2 cellular contexts compared by ENCODE assay signal in the genomic region with DNA sequence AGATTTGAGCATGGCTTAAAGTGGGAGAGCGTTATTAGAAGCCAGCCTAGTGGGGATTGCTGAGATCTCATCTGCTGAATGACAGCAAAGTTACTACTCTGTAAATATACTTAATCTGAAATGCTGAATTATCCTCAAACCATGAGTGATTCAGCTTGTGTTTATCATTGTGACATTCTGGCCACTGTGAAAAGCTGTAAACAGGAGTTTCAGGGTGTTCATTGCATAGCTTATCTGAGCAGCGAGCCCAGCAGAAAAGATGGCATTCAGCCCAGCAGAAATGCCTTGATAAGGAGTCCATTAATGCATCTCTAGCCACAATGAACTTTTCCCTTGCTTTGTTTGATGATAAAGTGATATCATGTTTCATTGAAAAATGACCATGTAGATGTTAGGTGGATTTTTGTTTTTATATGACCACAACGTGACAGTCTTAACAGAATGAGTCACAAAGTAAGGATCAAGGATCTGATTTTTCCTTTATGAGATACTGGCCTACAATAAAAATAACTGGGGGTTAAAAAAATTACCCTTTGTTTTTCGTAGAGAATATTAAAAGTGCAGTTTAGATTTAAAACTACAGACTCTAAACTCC.
TF ChIP-seq lines count a peak whose summit lies in the region.

No MANE protein-coding gene starts in this region.

TF ChIP-seq in HEK293, 187 proteins besides CTCF, POLR2A, EP300 and RAD21 (continued from another document and continues in another):
- no peak for TF ChIP-seq ZNF473 (tag by site-specific recombination; IDR thresholded peaks at IDR 0.05)
- peak; percentile 100 for TF ChIP-seq ZEB2 (tag by site-specific recombination; IDR thresholded peaks at IDR 0.05)
- TF ChIP-seq ZNF623 (tag by site-specific recombination; IDR thresholded peaks at IDR 0.05) = peak; percentile 55
- TF ChIP-seq ZNF548 (tag by site-specific recombination; IDR thresholded peaks at IDR 0.05) = no peak
- peak; percentile 99 for TF ChIP-seq ZXDB (tag by site-specific recombination; IDR thresholded peaks at IDR 0.05)
- TF ChIP-seq ZNF274 (IDR thresholded peaks at IDR 0.05; ENCODE audit: low read length) = no peak
- no peak for TF ChIP-seq ZNF274 (tag by site-specific recombination; IDR thresholded peaks at IDR 0.05; ENCODE audit: borderline replicate concordance)
- TF ChIP-seq ZNF544 (tag by site-specific recombination; IDR thresholded peaks at IDR 0.05) = no peak
- peak; percentile 87; the same call in 1 of the 2 replicates for TF ChIP-seq ZNF302 (tag by site-specific recombination; IDR thresholded peaks at IDR 0.05; ENCODE audit: low read depth)
- TF ChIP-seq KLF1 (tag by site-specific recombination; IDR thresholded peaks at IDR 0.05) = peak; percentile 89
- no peak for TF ChIP-seq ZNF16 (tag by site-specific recombination; IDR thresholded peaks at IDR 0.05; ENCODE audit: low read depth)
- TF ChIP-seq GLIS2 (tag by site-specific recombination; IDR thresholded peaks at IDR 0.05) = 0 out of 2 replicates have a peak, but pooled peaks have one; percentile 26
- no peak for TF ChIP-seq ZNF114 (tag by site-specific recombination; IDR thresholded peaks at IDR 0.05)
- peak; percentile 93; the same call in 1 of the 2 replicates for TF ChIP-seq ZNF660 (tag by site-specific recombination; IDR thresholded peaks at IDR 0.05)
- no peak for TF ChIP-seq ZNF169 (tag by site-specific recombination; IDR thresholded peaks at IDR 0.05)
- TF ChIP-seq, protein P1, sequence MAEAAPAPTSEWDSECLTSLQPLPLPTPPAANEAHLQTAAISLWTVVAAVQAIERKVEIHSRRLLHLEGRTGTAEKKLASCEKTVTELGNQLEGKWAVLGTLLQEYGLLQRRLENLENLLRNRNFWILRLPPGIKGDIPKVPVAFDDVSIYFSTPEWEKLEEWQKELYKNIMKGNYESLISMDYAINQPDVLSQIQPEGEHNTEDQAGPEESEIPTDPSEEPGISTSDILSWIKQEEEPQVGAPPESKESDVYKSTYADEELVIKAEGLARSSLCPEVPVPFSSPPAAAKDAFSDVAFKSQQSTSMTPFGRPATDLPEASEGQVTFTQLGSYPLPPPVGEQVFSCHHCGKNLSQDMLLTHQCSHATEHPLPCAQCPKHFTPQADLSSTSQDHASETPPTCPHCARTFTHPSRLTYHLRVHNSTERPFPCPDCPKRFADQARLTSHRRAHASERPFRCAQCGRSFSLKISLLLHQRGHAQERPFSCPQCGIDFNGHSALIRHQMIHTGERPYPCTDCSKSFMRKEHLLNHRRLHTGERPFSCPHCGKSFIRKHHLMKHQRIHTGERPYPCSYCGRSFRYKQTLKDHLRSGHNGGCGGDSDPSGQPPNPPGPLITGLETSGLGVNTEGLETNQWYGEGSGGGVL (tag by site-specific recombination; IDR thresholded peaks at IDR 0.05) = peak; percentile 59
- no peak for TF ChIP-seq ZNF211 (tag by site-specific recombination; IDR thresholded peaks at IDR 0.05; ENCODE audit: low read depth)
- TF ChIP-seq ZNF155 (tag by site-specific recombination; IDR thresholded peaks at IDR 0.05) = no peak
- TF ChIP-seq, protein P2, sequence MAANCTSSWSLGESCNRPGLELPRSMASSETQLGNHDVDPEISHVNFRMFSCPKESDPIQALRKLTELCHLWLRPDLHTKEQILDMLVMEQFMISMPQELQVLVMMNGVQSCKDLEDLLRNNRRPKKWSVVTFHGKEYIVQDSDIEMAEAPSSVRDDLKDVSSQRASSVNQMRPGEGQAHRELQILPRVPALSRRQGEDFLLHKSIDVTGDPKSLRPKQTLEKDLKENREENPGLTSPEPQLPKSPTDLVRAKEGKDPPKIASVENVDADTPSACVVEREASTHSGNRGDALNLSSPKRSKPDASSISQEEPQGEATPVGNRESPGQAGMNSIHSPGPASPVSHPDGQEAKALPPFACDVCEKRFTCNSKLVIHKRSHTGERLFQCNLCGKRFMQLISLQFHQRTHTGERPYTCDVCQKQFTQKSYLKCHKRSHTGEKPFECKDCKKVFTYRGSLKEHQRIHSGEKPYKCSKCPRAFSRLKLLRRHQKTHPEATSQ (tag by site-specific recombination; IDR thresholded peaks at IDR 0.05) = no peak; the same call in 1 of the 2 replicates
- 0 out of 2 replicates have a peak, but pooled peaks have one; percentile 41 for TF ChIP-seq ZBTB20 (tag by site-specific recombination; IDR thresholded peaks at IDR 0.05)
- TF ChIP-seq, protein P3, sequence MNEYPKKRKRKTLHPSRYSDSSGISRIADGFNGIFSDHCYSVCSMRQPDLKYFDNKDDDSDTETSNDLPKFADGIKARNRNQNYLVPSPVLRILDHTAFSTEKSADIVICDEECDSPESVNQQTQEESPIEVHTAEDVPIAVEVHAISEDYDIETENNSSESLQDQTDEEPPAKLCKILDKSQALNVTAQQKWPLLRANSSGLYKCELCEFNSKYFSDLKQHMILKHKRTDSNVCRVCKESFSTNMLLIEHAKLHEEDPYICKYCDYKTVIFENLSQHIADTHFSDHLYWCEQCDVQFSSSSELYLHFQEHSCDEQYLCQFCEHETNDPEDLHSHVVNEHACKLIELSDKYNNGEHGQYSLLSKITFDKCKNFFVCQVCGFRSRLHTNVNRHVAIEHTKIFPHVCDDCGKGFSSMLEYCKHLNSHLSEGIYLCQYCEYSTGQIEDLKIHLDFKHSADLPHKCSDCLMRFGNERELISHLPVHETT (tag by site-specific recombination; IDR thresholded peaks at IDR 0.05) = peak; percentile 99
- no peak for TF ChIP-seq ZNF311 (tag by site-specific recombination; IDR thresholded peaks at IDR 0.05; ENCODE audit: borderline replicate concordance)
- no peak for TF ChIP-seq ZNF133 (tag by site-specific recombination; IDR thresholded peaks at IDR 0.05)
- TF ChIP-seq GLI2 (tag by site-specific recombination; IDR thresholded peaks at IDR 0.05; ENCODE audit: borderline replicate concordance, low read depth) = peak; percentile 99
- no peak for TF ChIP-seq ZNF132 (tag by site-specific recombination; IDR thresholded peaks at IDR 0.05; ENCODE audit: borderline replicate concordance)
- TF ChIP-seq ZNF138 (tag by site-specific recombination; IDR thresholded peaks at IDR 0.05; ENCODE audit: borderline replicate concordance) = no peak
- TF ChIP-seq ZFP69B (tag by site-specific recombination; IDR thresholded peaks at IDR 0.05) = peak; percentile 76
- 0 out of 2 replicates have a peak, but pooled peaks have one; percentile 13 for TF ChIP-seq ZNF404 (tag by site-specific recombination; IDR thresholded peaks at IDR 0.05)
- 0 out of 2 replicates have a peak, but pooled peaks have one; percentile 27 for TF ChIP-seq ZNF335 (tag by site-specific recombination; conservative IDR thresholded peaks at IDR 0.05)
- TF ChIP-seq, protein P4, sequence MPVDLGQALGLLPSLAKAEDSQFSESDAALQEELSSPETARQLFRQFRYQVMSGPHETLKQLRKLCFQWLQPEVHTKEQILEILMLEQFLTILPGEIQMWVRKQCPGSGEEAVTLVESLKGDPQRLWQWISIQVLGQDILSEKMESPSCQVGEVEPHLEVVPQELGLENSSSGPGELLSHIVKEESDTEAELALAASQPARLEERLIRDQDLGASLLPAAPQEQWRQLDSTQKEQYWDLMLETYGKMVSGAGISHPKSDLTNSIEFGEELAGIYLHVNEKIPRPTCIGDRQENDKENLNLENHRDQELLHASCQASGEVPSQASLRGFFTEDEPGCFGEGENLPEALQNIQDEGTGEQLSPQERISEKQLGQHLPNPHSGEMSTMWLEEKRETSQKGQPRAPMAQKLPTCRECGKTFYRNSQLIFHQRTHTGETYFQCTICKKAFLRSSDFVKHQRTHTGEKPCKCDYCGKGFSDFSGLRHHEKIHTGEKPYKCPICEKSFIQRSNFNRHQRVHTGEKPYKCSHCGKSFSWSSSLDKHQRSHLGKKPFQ (tag by site-specific recombination; IDR thresholded peaks at IDR 0.05) = peak; percentile 94

TF ChIP-seq in SK-N-SH, 30 proteins besides CTCF, POLR2A, EP300 and RAD21 (continued from another document):
- TF ChIP-seq GATA2 (CRISPR knock-in tag; IDR thresholded peaks at IDR 0.05) (peak; percentile 100), YY1 (IDR thresholded peaks at IDR 0.05; ENCODE audit: low read depth) (no peak), TAF1 (IDR thresholded peaks at IDR 0.05; ENCODE audit: borderline replicate concordance, low read depth, low read length) (no peak), FOXM1 (IDR thresholded peaks at IDR 0.05; ENCODE audit: low read depth) (peak; percentile 95), MEF2A (IDR thresholded peaks at IDR 0.05; ENCODE audit: borderline replicate concordance, low read depth) (peak; percentile 73), RXRA (IDR thresholded peaks at IDR 0.05; ENCODE audit: borderline replicate concordance, low read depth) (peak; percentile 98), NFIC (IDR thresholded peaks at IDR 0.05; ENCODE audit: borderline replicate concordance) (peak; percentile 98), GABPA (IDR thresholded peaks at IDR 0.05; ENCODE audit: low read depth) (peak; percentile 37), FOSL2 (IDR thresholded peaks at IDR 0.05; ENCODE audit: borderline replicate concordance, low read depth) (peak; percentile 86), TEAD4 (IDR thresholded peaks at IDR 0.05; ENCODE audit: borderline replicate concordance, insufficient read depth) (peak; percentile 99), TCF12 (IDR thresholded peaks at IDR 0.05) (peak; percentile 98), NRF1 (IDR thresholded peaks at IDR 0.05; ENCODE audit: low read depth, low read length) (no peak), RFX5 (IDR thresholded peaks at IDR 0.05; ENCODE audit: low read length) (no peak), POLR2AphosphoS5 (IDR thresholded peaks at IDR 0.05; ENCODE audit: low read depth, low read length) (peak; percentile 85; the same call in 1 of the 2 replicates), JUND (IDR thresholded peaks at IDR 0.05) (peak; percentile 97), EZH2phosphoT487 (IDR thresholded peaks at IDR 0.05; ENCODE audit: borderline replicate concordance, low read depth) (no peak), CHD2 (IDR thresholded peaks at IDR 0.05; ENCODE audit: low read length, partially characterized antibody) (peak; percentile 87), FOXJ3 (CRISPR knock-in tag; IDR thresholded peaks at IDR 0.05) (peak; percentile 99), RCOR1 (IDR thresholded peaks at IDR 0.05; ENCODE audit: low read length) (peak; percentile 99)
- TF ChIP-seq, protein P5, sequence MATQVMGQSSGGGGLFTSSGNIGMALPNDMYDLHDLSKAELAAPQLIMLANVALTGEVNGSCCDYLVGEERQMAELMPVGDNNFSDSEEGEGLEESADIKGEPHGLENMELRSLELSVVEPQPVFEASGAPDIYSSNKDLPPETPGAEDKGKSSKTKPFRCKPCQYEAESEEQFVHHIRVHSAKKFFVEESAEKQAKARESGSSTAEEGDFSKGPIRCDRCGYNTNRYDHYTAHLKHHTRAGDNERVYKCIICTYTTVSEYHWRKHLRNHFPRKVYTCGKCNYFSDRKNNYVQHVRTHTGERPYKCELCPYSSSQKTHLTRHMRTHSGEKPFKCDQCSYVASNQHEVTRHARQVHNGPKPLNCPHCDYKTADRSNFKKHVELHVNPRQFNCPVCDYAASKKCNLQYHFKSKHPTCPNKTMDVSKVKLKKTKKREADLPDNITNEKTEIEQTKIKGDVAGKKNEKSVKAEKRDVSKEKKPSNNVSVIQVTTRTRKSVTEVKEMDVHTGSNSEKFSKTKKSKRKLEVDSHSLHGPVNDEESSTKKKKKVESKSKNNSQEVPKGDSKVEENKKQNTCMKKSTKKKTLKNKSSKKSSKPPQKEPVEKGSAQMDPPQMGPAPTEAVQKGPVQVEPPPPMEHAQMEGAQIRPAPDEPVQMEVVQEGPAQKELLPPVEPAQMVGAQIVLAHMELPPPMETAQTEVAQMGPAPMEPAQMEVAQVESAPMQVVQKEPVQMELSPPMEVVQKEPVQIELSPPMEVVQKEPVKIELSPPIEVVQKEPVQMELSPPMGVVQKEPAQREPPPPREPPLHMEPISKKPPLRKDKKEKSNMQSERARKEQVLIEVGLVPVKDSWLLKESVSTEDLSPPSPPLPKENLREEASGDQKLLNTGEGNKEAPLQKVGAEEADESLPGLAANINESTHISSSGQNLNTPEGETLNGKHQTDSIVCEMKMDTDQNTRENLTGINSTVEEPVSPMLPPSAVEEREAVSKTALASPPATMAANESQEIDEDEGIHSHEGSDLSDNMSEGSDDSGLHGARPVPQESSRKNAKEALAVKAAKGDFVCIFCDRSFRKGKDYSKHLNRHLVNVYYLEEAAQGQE (IDR thresholded peaks at IDR 0.05; ENCODE audit: low read depth, low read length) = peak; percentile 44; the same call in 1 of the 2 replicates
- TF ChIP-seq, protein P6, sequence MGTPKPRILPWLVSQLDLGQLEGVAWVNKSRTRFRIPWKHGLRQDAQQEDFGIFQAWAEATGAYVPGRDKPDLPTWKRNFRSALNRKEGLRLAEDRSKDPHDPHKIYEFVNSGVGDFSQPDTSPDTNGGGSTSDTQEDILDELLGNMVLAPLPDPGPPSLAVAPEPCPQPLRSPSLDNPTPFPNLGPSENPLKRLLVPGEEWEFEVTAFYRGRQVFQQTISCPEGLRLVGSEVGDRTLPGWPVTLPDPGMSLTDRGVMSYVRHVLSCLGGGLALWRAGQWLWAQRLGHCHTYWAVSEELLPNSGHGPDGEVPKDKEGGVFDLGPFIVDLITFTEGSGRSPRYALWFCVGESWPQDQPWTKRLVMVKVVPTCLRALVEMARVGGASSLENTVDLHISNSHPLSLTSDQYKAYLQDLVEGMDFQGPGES (IDR thresholded peaks at IDR 0.05; ENCODE audit: low read depth, low read length) = no peak
- TF ChIP-seq, protein P7, sequence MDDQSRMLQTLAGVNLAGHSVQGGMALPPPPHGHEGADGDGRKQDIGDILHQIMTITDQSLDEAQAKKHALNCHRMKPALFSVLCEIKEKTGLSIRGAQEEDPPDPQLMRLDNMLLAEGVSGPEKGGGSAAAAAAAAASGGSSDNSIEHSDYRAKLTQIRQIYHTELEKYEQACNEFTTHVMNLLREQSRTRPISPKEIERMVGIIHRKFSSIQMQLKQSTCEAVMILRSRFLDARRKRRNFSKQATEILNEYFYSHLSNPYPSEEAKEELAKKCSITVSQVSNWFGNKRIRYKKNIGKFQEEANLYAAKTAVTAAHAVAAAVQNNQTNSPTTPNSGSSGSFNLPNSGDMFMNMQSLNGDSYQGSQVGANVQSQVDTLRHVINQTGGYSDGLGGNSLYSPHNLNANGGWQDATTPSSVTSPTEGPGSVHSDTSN (IDR thresholded peaks at IDR 0.05) = peak; percentile 94
- TF ChIP-seq, protein P8, sequence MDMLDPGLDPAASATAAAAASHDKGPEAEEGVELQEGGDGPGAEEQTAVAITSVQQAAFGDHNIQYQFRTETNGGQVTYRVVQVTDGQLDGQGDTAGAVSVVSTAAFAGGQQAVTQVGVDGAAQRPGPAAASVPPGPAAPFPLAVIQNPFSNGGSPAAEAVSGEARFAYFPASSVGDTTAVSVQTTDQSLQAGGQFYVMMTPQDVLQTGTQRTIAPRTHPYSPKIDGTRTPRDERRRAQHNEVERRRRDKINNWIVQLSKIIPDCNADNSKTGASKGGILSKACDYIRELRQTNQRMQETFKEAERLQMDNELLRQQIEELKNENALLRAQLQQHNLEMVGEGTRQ (IDR thresholded peaks at IDR 0.05; ENCODE audit: borderline replicate concordance, low read depth, low read length) = 0 out of 2 replicates have a peak, but pooled peaks have one; percentile 3
- TF ChIP-seq, protein P9, sequence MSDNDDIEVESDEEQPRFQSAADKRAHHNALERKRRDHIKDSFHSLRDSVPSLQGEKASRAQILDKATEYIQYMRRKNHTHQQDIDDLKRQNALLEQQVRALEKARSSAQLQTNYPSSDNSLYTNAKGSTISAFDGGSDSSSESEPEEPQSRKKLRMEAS (IDR thresholded peaks at IDR 0.05; ENCODE audit: low read depth) = peak; percentile 58; the same call in 1 of the 2 replicates
- TF ChIP-seq, protein P10, sequence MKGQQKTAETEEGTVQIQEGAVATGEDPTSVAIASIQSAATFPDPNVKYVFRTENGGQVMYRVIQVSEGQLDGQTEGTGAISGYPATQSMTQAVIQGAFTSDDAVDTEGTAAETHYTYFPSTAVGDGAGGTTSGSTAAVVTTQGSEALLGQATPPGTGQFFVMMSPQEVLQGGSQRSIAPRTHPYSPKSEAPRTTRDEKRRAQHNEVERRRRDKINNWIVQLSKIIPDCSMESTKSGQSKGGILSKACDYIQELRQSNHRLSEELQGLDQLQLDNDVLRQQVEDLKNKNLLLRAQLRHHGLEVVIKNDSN (IDR thresholded peaks at IDR 0.05; ENCODE audit: borderline replicate concordance, low read depth) = 0 out of 2 replicates have a peak, but pooled peaks have one; percentile 23
TF ChIP-seq in SK-N-SH: peak in this region for 23.
